8 cellular contexts compared by ENCODE assay signal in the genomic region with DNA sequence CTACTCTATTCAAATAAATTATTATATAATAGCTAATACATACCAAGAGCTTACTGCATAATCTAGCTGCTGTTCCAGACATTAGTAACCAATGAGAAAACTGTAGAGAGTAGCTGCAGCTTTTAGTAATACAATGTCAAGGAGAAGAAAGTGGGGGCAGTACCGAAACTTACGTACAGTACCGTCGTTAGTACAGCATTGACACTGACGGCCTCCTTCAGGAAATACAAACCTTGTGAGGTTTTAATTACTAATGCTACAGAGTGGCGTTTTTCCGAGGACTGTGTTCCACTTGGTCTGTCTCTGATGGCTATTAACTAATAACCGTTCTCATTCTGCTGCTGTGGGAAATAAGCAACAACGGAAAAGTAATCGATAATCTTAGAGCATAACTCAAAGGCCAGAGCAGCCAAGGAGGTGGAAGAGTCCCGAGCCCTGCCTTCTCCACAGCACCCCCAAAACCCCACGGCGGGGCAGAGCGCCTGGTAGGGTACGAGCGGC. TPM values are rescaled to one million over a fixed set of nuclear protein-coding genes. Genes with fewer than 3 reads are reported as not detected.
DNase-seq lines count a peak whose midpoint lies in the region; ATAC-seq and TF ChIP-seq lines count a peak whose summit lies in the region.

No MANE protein-coding gene starts in this region.

- H4K20me1 ChIP-seq in SK-N-SH (ENCODE audit: insufficient read depth), result no peaks in the 10 kb centered on the region

- no peak for TF ChIP-seq EP300 in SK-N-SH (IDR thresholded peaks at IDR 0.05; ENCODE audit: borderline replicate concordance in 1 of 2, low read depth in 1 of 2, low read length in 1 of 2)
- no peak for TF ChIP-seq EP300 in upper lobe of left lung (IDR thresholded peaks at IDR 0.05)

- H3K4me3 ChIP-seq in SK-N-SH (ENCODE audit: low read depth in 2 of 2, low read length in 1 of 2), result peak overlapping the region; percentile 69 to 86
- peak overlapping the region; percentile 52 for H3K4me3 ChIP-seq in mononuclear cell (ENCODE audit: low read length)
- H3K4me3 ChIP-seq in upper lobe of left lung, result peak overlapping the region; percentile 77 to 84 (median 80)

- no peaks in the 10 kb centered on the region for H3K9me2 ChIP-seq in SK-N-SH

- H3K4me1 ChIP-seq in SK-N-SH (ENCODE audit: control insufficient read depth in 1 of 2, insufficient read depth in 2 of 2, low read depth in 1 of 2, low read length in 1 of 2) (peaks cover 0 to 5% of the 10 kb centered on the region in 2 experiments; a peak in 3 of 4 replicates), mononuclear cell (ENCODE audit: insufficient read depth, low read length) (peaks cover 25% of the 10 kb centered on the region), upper lobe of left lung (peaks cover 0 to 17% (median 7%) of the 10 kb centered on the region in 4 donors)

- 3% methylated on average over 10 of the region's 16 CpGs for WGBS in SK-N-SH (ENCODE audit: low lambda C conversion rate)
- whole genome bisulfite sequencing in upper lobe of left lung, 2 donors, result 0 to 1% methylated on average over 12 to 15 of the region's 16 CpGs

- H3K9me3 ChIP-seq in SK-N-SH, result no peaks in the 10 kb centered on the region
- H3K9me3 ChIP-seq in mononuclear cell (ENCODE audit: low read depth, low read length), result no peaks in the 10 kb centered on the region
- H3K9me3 ChIP-seq in upper lobe of left lung, result no peaks in the 10 kb centered on the region

- TF ChIP-seq RAD21 in SK-N-SH (IDR thresholded peaks at IDR 0.05; ENCODE audit: low read length), result no peak

- peak overlapping the region; percentile 99 for H3K4me2 ChIP-seq in SK-N-SH

- H3F3A ChIP-seq in SK-N-SH (replicated peaks; ENCODE audit: insufficient read depth), result peaks cover 13% of the 10 kb centered on the region

- H3K27me3 ChIP-seq in SK-N-SH (ENCODE audit: insufficient read depth) (no peaks in the 10 kb centered on the region), mononuclear cell (ENCODE audit: insufficient read depth, low read length) (no peaks in the 10 kb centered on the region), upper lobe of left lung (no peaks in the 10 kb centered on the region)

- TF ChIP-seq POLR2A in upper lobe of left lung (IDR thresholded peaks at IDR 0.05), result peak in 1 of 4 donors; percentile 6

- POLR2A ChIA-PET in SK-N-SH (lab: Yijun Ruan, JAX), result interaction anchor here (1.2 to 2.3 kb wide), 3 partner anchors 28 to 65 kb away, joined by 3 to 8 read pairs (median 4); a partner anchor contains a TSS

- ATAC-seq in GM21367 (IDR thresholded peaks at IDR 0.05; ENCODE audit: unreplicated experiment) (peak; percentile 51), HG03571 (IDR thresholded peaks at IDR 0.05; ENCODE audit: unreplicated experiment) (peak; percentile 40), upper lobe of left lung (ENCODE audit: low FRiP score in 2 of 2) (peak; percentile 55 to 62)

- peaks cover 12% of the 10 kb centered on the region for H3K79me2 ChIP-seq in SK-N-SH (ENCODE audit: insufficient read depth)

- H3K27ac ChIP-seq in SK-N-SH (ENCODE audit: low read depth in 2 of 2, low read length in 1 of 2) (peak overlapping the region; percentile 69 to 79), upper lobe of left lung (peak overlapping the region; percentile 75 to 83 (median 81))

- H3K9ac ChIP-seq in SK-N-SH, result peak overlapping the region; percentile 87

- TF ChIP-seq CTCF in SK-N-SH (IDR thresholded peaks at IDR 0.05) (no peak), upper lobe of left lung (IDR thresholded peaks at IDR 0.05) (no peak)

- H3K36me3 ChIP-seq in SK-N-SH (replicated peaks in 1 of 2; ENCODE audit: control insufficient read depth in 1 of 2, insufficient read depth in 2 of 2, low read length in 1 of 2), result peaks cover 0 to 10% of the 10 kb centered on the region in 2 experiments
- H3K36me3 ChIP-seq in upper lobe of left lung, result no peaks in the 10 kb centered on the region

- H2AFZ ChIP-seq in SK-N-SH (ENCODE audit: low read depth), result peak overlapping the region; percentile 83

- CTCF ChIA-PET in SK-N-SH (lab: Yijun Ruan, JAX), result interaction anchor here (0.8 to 2.4 kb wide), 7 partner anchors 12 to 227 kb away, joined by 3 to 9 read pairs (median 4); a partner anchor contains a TSS

- DNase-seq in NCI-H2196 (lab: John Stamatoyannopoulos, UW; ENCODE audit: unreplicated experiment) (peak; percentile 60), NCI-H2196 treated with DMSO at 0.1 percent for 48 hours (lab: John Stamatoyannopoulos, UW; ENCODE audit: unreplicated experiment) (no peak), SK-N-SH (peak; percentile 46), upper lobe of left lung (no peak)
- DNase-seq in effector CD4-positive, alpha-beta T cell, result peak; percentile 5

TF ChIP-seq in SK-N-SH, 30 proteins besides CTCF, POLR2A, EP300 and RAD21:
- TF ChIP-seq FOSL2 (IDR thresholded peaks at IDR 0.05; ENCODE audit: borderline replicate concordance, low read depth) (no peak), RFX5 (IDR thresholded peaks at IDR 0.05; ENCODE audit: low read length) (0 out of 2 replicates have a peak, but pooled peaks have one; percentile 20)

RNA-seq across cellular contexts. Expression of a gene that starts 0.3 kb away (rescaled TPM):
- 6.2 and 8.4 TPM in 2 replicates for polyA plus RNA-seq in SK-N-SH (2012; rRNA removed)
- 9.4 and 9.6 TPM in 2 replicates for polyA plus RNA-seq in SK-N-SH (2012; cell fraction: cytosol; rRNA removed)
- polyA plus RNA-seq in SK-N-SH (2012; cell fraction: nucleus; rRNA removed), result 5.0 and 8.0 TPM in 2 replicates
- total RNA-seq in mononuclear cell, result 6.1 TPM
- total RNA-seq in upper lobe of left lung, result 10 to 100 TPM in 1 of 6 donors, 1 to 10 TPM in 5; 2.9 to 15.0 (median 5.4) TPM

RNA-seq across cellular contexts. Expression of a gene that starts 27.6 kb away (rescaled TPM):
- polyA plus RNA-seq in SK-N-SH (2012; rRNA removed), result 1.1 TPM in 2 replicates
- polyA plus RNA-seq in SK-N-SH (2012; cell fraction: cytosol; rRNA removed), result 1.4 and 1.7 TPM in 2 replicates
- 0.56 and 1.1 TPM in 2 replicates for polyA plus RNA-seq in SK-N-SH (2012; cell fraction: nucleus; rRNA removed)
- total RNA-seq in mononuclear cell (not detected), upper lobe of left lung (under 1 TPM in 5 of 6 donors, not detected in 1; 0.10 to 0.89 (median 0.23) TPM)

Comparison
In these comparisons a context has a peak if more than half of its experiments do, and no peak if none do; other contexts are left out.
1. DNase-seq: peak in NCI-H2196 (single experiment), SK-N-SH (single experiment) and effector CD4-positive, alpha-beta T cell (single experiment); none in NCI-H2196 treated with DMSO at 0.1 percent for 48 hours (single experiment) and upper lobe of left lung (0 of 2).
2. Peak in every context shown above with its lines, with median percentiles within 50 percentile points of each other: ATAC-seq and H3K4me3 ChIP-seq.